13 cellular contexts compared by ENCODE assay signal in genomic region chr2:55871637-55872036, GRCh38. TPM values are rescaled to one million over a fixed set of nuclear protein-coding genes. Genes with fewer than 3 reads are reported as not detected.
DNase-seq lines count a peak whose midpoint lies in the region; ATAC-seq and TF ChIP-seq lines count a peak whose summit lies in the region.
"Had no signal": no experiment of that assay in that cellular context is flagged by ENCODE, and none has a peak within 500 bp of the region (broad histone marks: within the 10 kb centered on the region; RNA-seq: fewer than 3 reads in every experiment).

No MANE protein-coding gene starts in this region.

- H3K4me1 Mint-ChIP-seq in activated T-cell treated with anti-CD3 and anti-CD28 coated beads, Interleukin-2, amount 50 U/mL, for 4 hours (ENCODE audit: low read depth) = no peaks in the 10 kb centered on the region
- H3K4me1 Mint-ChIP-seq in activated naive CD4-positive, alpha-beta T cell treated with anti-CD3 and anti-CD28 coated beads, Interleukin-2, amount 10 ng/mL, durations not matched to agents 7 days and 5 days = no peaks in the 10 kb centered on the region
- H3K4me1 Mint-ChIP-seq: activated naive CD8-positive, alpha-beta T cell treated with anti-CD3 and anti-CD28 coated beads for 36 hours had no signal

- no peaks in the 10 kb centered on the region for H3K9me3 Mint-ChIP-seq in activated T-cell treated with anti-CD3 and anti-CD28 coated beads, Interleukin-2, amount 50 U/mL, for 4 hours
- no peaks in the 10 kb centered on the region for H3K9me3 Mint-ChIP-seq in activated naive CD4-positive, alpha-beta T cell treated with anti-CD3 and anti-CD28 coated beads, Interleukin-2, amount 10 ng/mL, durations not matched to agents 7 days and 5 days
- H3K9me3 Mint-ChIP-seq: activated naive CD8-positive, alpha-beta T cell treated with anti-CD3 and anti-CD28 coated beads for 36 hours had no signal

- CTCF ChIA-PET in activated naive CD4-positive, alpha-beta T cell treated with anti-CD3 and anti-CD28 coated beads, Interleukin-2, amount 10 ng/mL, durations not matched to agents 7 days and 5 days (lab: Charles Lee) = no interaction called here

- peak; percentile 56 for ATAC-seq in Right ventricle myocardium superior (ENCODE audit: poor library complexity)
- peak; percentile 63 for ATAC-seq in left ventricle myocardium superior
- peak; percentile 51 to 83 for ATAC-seq in upper lobe of left lung (ENCODE audit: low FRiP score in 2 of 2)
- ATAC-seq in activated T-cell treated with anti-CD3 and anti-CD28 coated beads, Interleukin-2, amount 50 U/mL, for 4 hours = no peak
- ATAC-seq: A549; naive thymus-derived CD8-positive, alpha-beta T cell had no signal

- H3K36me3 Mint-ChIP-seq in activated T-cell treated with anti-CD3 and anti-CD28 coated beads, Interleukin-2, amount 50 U/mL, for 4 hours (ENCODE audit: insufficient read depth) = no peaks in the 10 kb centered on the region
- H3K36me3 Mint-ChIP-seq in activated naive CD4-positive, alpha-beta T cell treated with anti-CD3 and anti-CD28 coated beads, Interleukin-2, amount 10 ng/mL, durations not matched to agents 7 days and 5 days = no peaks in the 10 kb centered on the region
- H3K36me3 Mint-ChIP-seq: activated naive CD8-positive, alpha-beta T cell treated with anti-CD3 and anti-CD28 coated beads for 36 hours; naive thymus-derived CD8-positive, alpha-beta T cell had no signal

- no peak for TF ChIP-seq POLR2A in upper lobe of left lung (IDR thresholded peaks at IDR 0.05)

- intact Hi-C loops in Right ventricle myocardium superior (cut with DNase I) = no loop called here
- intact Hi-C loops in left ventricle myocardium inferior (cut with micrococcal nuclease) = no loop called here
- intact Hi-C loops in left ventricle myocardium superior (cut with micrococcal nuclease) = no loop called here

- no peak overlapping the region for H3K4me3 Mint-ChIP-seq in activated T-cell treated with anti-CD3 and anti-CD28 coated beads, Interleukin-2, amount 50 U/mL, for 4 hours
- H3K4me3 Mint-ChIP-seq in activated naive CD4-positive, alpha-beta T cell treated with anti-CD3 and anti-CD28 coated beads, Interleukin-2, amount 10 ng/mL, durations not matched to agents 7 days and 5 days = no peak overlapping the region
- H3K4me3 Mint-ChIP-seq: activated naive CD8-positive, alpha-beta T cell treated with anti-CD3 and anti-CD28 coated beads for 36 hours; naive thymus-derived CD8-positive, alpha-beta T cell had no signal

- H3K36me3 ChIP-seq in left ventricle myocardium inferior (no peaks in the 10 kb centered on the region), upper lobe of left lung (peaks cover 0 to 15% (median 0%) of the 10 kb centered on the region in 4 donors)

- no peak for TF ChIP-seq EP300 in upper lobe of left lung (IDR thresholded peaks at IDR 0.05)

- H3K9me3 ChIP-seq in left ventricle myocardium inferior (replicated peaks) (no peaks in the 10 kb centered on the region), upper lobe of left lung (no peaks in the 10 kb centered on the region)
- H3K9me3 ChIP-seq: A549 had no signal

- H3K27ac ChIP-seq in left ventricle myocardium inferior (replicated peaks) (no peak overlapping the region), upper lobe of left lung (no peak overlapping the region)
- H3K27ac ChIP-seq: PC-9 had no signal

- H3K27me3 ChIP-seq in left ventricle myocardium inferior (ENCODE audit: low read depth) (no peaks in the 10 kb centered on the region), upper lobe of left lung (no peaks in the 10 kb centered on the region)

- H3K27me3 Mint-ChIP-seq in activated T-cell treated with anti-CD3 and anti-CD28 coated beads, Interleukin-2, amount 50 U/mL, for 4 hours (ENCODE audit: low read depth) = peaks cover 2% of the 10 kb centered on the region
- no peaks in the 10 kb centered on the region for H3K27me3 Mint-ChIP-seq in activated naive CD4-positive, alpha-beta T cell treated with anti-CD3 and anti-CD28 coated beads, Interleukin-2, amount 10 ng/mL, durations not matched to agents 7 days and 5 days
- H3K27me3 Mint-ChIP-seq: activated naive CD8-positive, alpha-beta T cell treated with anti-CD3 and anti-CD28 coated beads for 36 hours had no signal

- DNase-seq in Right ventricle myocardium superior (no peak), left ventricle myocardium inferior (no peak), NOMO-1 treated with dmso at 0.1 percent for 144 hours (lab: John Stamatoyannopoulos, UW; ENCODE audit: unreplicated experiment) (peak; percentile 76), left ventricle myocardium superior (no peak), upper lobe of left lung (no peak), islet precursor cell (no peak)
- DNase-seq in activated T-cell treated with anti-CD3 and anti-CD28 coated beads, Interleukin-2, amount 50 U/mL, for 4 hours = no peak
- no peak for DNase-seq in activated naive CD4-positive, alpha-beta T cell treated with anti-CD3 and anti-CD28 coated beads, Interleukin-2, amount 10 ng/mL, durations not matched to agents 7 days and 5 days
- DNase-seq: activated naive CD8-positive, alpha-beta T cell treated with anti-CD3 and anti-CD28 coated beads for 36 hours; naive thymus-derived CD8-positive, alpha-beta T cell; PC-9; T1000 had no signal

- no peak overlapping the region for H3K27ac Mint-ChIP-seq in activated naive CD4-positive, alpha-beta T cell treated with anti-CD3 and anti-CD28 coated beads, Interleukin-2, amount 10 ng/mL, durations not matched to agents 7 days and 5 days
- H3K27ac Mint-ChIP-seq: activated naive CD8-positive, alpha-beta T cell treated with anti-CD3 and anti-CD28 coated beads for 36 hours; naive thymus-derived CD8-positive, alpha-beta T cell had no signal

- peaks cover 13% of the 10 kb centered on the region for H3K4me1 ChIP-seq in left ventricle myocardium inferior
- H3K4me1 ChIP-seq in upper lobe of left lung = no peaks in the 10 kb centered on the region

- H3K4me3 ChIP-seq in left ventricle myocardium inferior (no peak overlapping the region), upper lobe of left lung (no peak overlapping the region)
- H3K4me3 ChIP-seq: A549, PC-9 had no signal

- TF ChIP-seq CTCF in left ventricle myocardium inferior (IDR thresholded peaks at IDR 0.05; ENCODE audit: borderline replicate concordance) (no peak), upper lobe of left lung (IDR thresholded peaks at IDR 0.05) (no peak)

RNA-seq across cellular contexts. Expression of gene EFEMP1, which starts 51.9 kb away (rescaled TPM):
- 62.5 TPM for total RNA-seq in Right ventricle myocardium superior
- 72.3 TPM for total RNA-seq in left ventricle myocardium inferior
- total RNA-seq in left ventricle myocardium superior = 50.7 TPM
- total RNA-seq in upper lobe of left lung = 100 to 1,000 TPM in 5 of 6 donors, 10 to 100 TPM in 1; 65.0 to 293 (median 213) TPM
- total RNA-seq in activated T-cell treated with anti-CD3 and anti-CD28 coated beads, Interleukin-2, amount 50 U/mL, for 4 hours = under 1 TPM; 0.25 to 0.43 (median 0.40) TPM
- total RNA-seq: activated naive CD8-positive, alpha-beta T cell treated with anti-CD3 and anti-CD28 coated beads for 36 hours; naive thymus-derived CD8-positive, alpha-beta T cell had no signal

Comparison
In these comparisons a context has a peak if more than half of its experiments do, and no peak if none do; other contexts are left out.
1. ATAC-seq: peak in Right ventricle myocardium superior (single experiment), left ventricle myocardium superior (single experiment) and upper lobe of left lung (2 of 2); none in activated T-cell treated with anti-CD3 and anti-CD28 coated beads, Interleukin-2, amount 50 U/mL, for 4 hours (0 of 2).
2. RNA of gene EFEMP1, which starts 51.9 kb away (total RNA-seq): 65.0 to 293 TPM in upper lobe of left lung, 72.3 TPM in left ventricle myocardium inferior (single experiment), 62.5 TPM in Right ventricle myocardium superior (single experiment) and 50.7 TPM in left ventricle myocardium superior (single experiment); 0.25 to 0.43 TPM in activated T-cell treated with anti-CD3 and anti-CD28 coated beads, Interleukin-2, amount 50 U/mL, for 4 hours; every median in the first group is over 10 times any median in the second.